10 cellular contexts compared by ENCODE assay signal in the genomic region with DNA sequence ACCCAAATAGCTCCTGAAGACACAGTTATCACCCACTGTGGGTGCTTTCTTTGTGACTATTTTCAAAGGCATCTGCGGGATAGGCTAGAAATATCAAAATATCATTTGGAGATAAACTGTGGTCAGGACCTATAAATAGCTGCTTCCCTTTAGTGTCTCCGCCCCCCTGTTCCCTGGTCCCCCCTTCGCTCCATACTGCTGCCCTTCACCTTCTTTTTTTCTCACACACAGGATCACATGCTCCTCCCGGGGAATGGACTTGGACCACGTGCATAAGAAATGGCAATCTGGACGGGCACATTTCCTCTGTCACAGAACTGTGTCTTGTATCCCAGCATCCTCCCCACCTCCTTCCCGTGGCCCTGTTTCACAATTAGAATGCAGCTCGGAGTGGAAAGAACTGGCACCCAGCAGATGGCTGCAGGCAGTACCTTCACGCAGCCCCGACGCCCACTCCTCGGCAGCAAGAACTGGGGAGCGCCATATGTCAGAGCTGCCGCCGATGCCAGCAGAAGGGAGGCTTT.
A peak's percentile ranks its signal among the peaks of the same experiment; 100 is the strongest.
DNase-seq lines count a peak whose midpoint lies in the region; ATAC-seq, FAIRE-seq and TF ChIP-seq lines count a peak whose summit lies in the region.
"Had no signal": no experiment of that assay in that cellular context is flagged by ENCODE, and none has a peak within 500 bp of the region (broad histone marks: within the 10 kb centered on the region; RNA-seq: fewer than 3 reads in every experiment).

No MANE protein-coding gene starts in this region.

- H3K4me1 Mint-ChIP-seq in effector memory CD8-positive, alpha-beta T cell (ENCODE audit: low read depth in 2 of 2), result peaks cover 2 to 7% of the 10 kb centered on the region in 2 donors

- no peak for FAIRE-seq in GM19239 (lab: Jason Lieb, UNC)

- no peaks in the 10 kb centered on the region for H3K36me3 Mint-ChIP-seq in effector memory CD8-positive, alpha-beta T cell (ENCODE audit: insufficient read depth)

- no peaks in the 10 kb centered on the region for H3K9me3 Mint-ChIP-seq in effector memory CD8-positive, alpha-beta T cell

- in situ Hi-C loops in GM13976 (cut with MboI; ENCODE audit: low sequenced_read_pairs, unreplicated experiment), result loop anchor here (25.0 kb wide), 2 partner anchors 622 to 847 kb away; a partner anchor contains a TSS

- peaks cover 27 to 40% of the 10 kb centered on the region in 2 donors for H3K27me3 Mint-ChIP-seq in effector memory CD8-positive, alpha-beta T cell

- TF ChIP-seq CTCF in GM13976 (IDR thresholded peaks at IDR 0.05; ENCODE audit: borderline replicate concordance, control extremely low read depth, extremely low read depth, insufficient read depth, missing control alignments), result no peak

- DNase-seq in ELR (ENCODE audit: low read depth), result peak; percentile 50
- peak; percentile 70 to 88 for DNase-seq in NCI-H524 (lab: John Stamatoyannopoulos, UW)
- DNase-seq in effector memory CD8-positive, alpha-beta T cell, result no peak
- no peak for DNase-seq in sciatic nerve (ENCODE audit: low spot score)
- DNase-seq in GM19239 (ENCODE audit: insufficient read length, low spot score), result no peak
- no peak for DNase-seq in DMS79 treated with DMSO at 0.1 percent for 48 hours (lab: John Stamatoyannopoulos, UW)
- DNase-seq in GM13976 (ENCODE audit: low spot score), result no peak
- no peak for DNase-seq in NCI-H2196 (lab: John Stamatoyannopoulos, UW; ENCODE audit: unreplicated experiment)
- DNase-seq: erythroblast had no signal

- H3K4me3 Mint-ChIP-seq in effector memory CD8-positive, alpha-beta T cell, result peak overlapping the region; percentile 22 to 53

- no peak overlapping the region for H3K27ac Mint-ChIP-seq in effector memory CD8-positive, alpha-beta T cell

- intact Hi-C loops in sciatic nerve (cut with DNase I), result no loop called here

- no peak for ATAC-seq in effector memory CD8-positive, alpha-beta T cell (replicated peaks)
- ATAC-seq in sciatic nerve, result peak; percentile 79
- ATAC-seq: HCT116 had no signal

Comparison
In these comparisons a context has a peak if more than half of its experiments do, and no peak if none do; other contexts are left out.
1. DNase-seq: peak in ELR (single experiment) and NCI-H524 (2 of 2); none in effector memory CD8-positive, alpha-beta T cell (0 of 3), sciatic nerve (single experiment), GM19239 (single experiment), DMS79 treated with DMSO at 0.1 percent for 48 hours (single experiment), GM13976 (single experiment) and NCI-H2196 (single experiment).